31 cellular contexts compared by ENCODE assay signal in the genomic region with DNA sequence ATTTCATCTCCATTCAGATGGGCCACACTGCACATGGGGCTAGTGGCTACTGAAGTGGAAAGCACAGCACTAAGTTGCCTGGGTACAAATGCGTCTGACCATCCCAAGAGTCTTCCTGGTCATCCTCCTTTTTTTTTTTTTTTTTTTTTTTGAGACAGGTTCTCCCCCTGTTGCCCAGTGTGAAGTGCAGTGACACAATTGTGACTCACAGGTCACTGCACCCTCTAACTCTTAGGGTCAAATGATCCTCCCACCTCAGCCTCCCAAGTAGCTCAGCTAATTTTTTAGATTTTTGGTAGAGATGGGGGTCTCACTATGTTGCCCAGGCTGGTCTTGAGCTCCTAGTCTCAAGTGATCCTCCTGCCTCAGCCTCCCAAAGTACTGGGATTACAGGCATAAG. TPM values are rescaled to one million over a fixed set of nuclear protein-coding genes. Genes with fewer than 3 reads are reported as not detected.
"Had no signal": no experiment of that assay in that cellular context is flagged by ENCODE, and none has a peak within 500 bp of the region (broad histone marks: within the 10 kb centered on the region; RNA-seq: fewer than 3 reads in every experiment).

No MANE protein-coding gene starts in this region.

- H3K9me3 Mint-ChIP-seq: activated CD4-positive, alpha-beta memory T cell treated with anti-CD3 and anti-CD28 coated beads for 36 hours; activated CD4-positive, alpha-beta T cell treated with anti-CD3 and anti-CD28 coated beads, Interleukin-2, amount 10 ng/mL, durations not matched to agents 24 days and 14 days; activated naive CD4-positive, alpha-beta T cell treated with anti-CD3 and anti-CD28 coated beads for 36 hours; activated naive CD4-positive, alpha-beta T cell treated with anti-CD3 and anti-CD28 coated beads, Interleukin-2, amount 50 U/mL, for 24 hours; activated naive CD8-positive, alpha-beta T cell treated with anti-CD3 and anti-CD28 coated beads for 36 hours; activated naive CD8-positive, alpha-beta T cell treated with anti-CD3 and anti-CD28 coated beads, Interleukin-2, amount 50 U/mL, for 24 hours; activated T-helper 1 cell treated with anti-CD3 and anti-CD28 coated beads, Interleukin-12 subunit alpha, Interleukin-12 subunit beta, Interleukin-2, Interleukin-4 antibody, amounts not matched to agents 30 ng/mL and 10 ng/mL and 1 ng/mL, durations not matched to agents 14 hours and 24 hours and 36 hours; activated T-helper 2 cell treated with anti-CD3 and anti-CD28 coated beads, Interferon-gamma antibody, Interleukin-2, Interleukin-4, amounts not matched to agents 10 μg/mL and 5 μg/mL and 100 μg/mL, durations not matched to agents 14 hours and 24 hours and 36 hours; dendritic cell treated with granulocyte-macrophage colony-stimulating factor and Interleukin-4, amounts not matched to agents 40 ng/mL and 50 ng/mL, for 4 days; endodermal cell had no signal

- H3K27ac Mint-ChIP-seq: activated CD4-positive, alpha-beta memory T cell treated with anti-CD3 and anti-CD28 coated beads for 36 hours; activated CD4-positive, alpha-beta T cell treated with anti-CD3 and anti-CD28 coated beads for 36 hours; activated CD4-positive, alpha-beta T cell treated with anti-CD3 and anti-CD28 coated beads, Interleukin-2, amount 10 ng/mL, durations not matched to agents 24 days and 14 days; activated CD8-positive, alpha-beta memory T cell treated with anti-CD3 and anti-CD28 coated beads, Interleukin-2, amount 10 ng/mL, durations not matched to agents 7 days and 5 days; activated CD8-positive, alpha-beta T cell treated with anti-CD3 and anti-CD28 coated beads, Interleukin-2, amount 10 ng/mL, durations not matched to agents 7 days and 5 days; activated naive CD4-positive, alpha-beta T cell treated with anti-CD3 and anti-CD28 coated beads for 36 hours; activated naive CD8-positive, alpha-beta T cell treated with anti-CD3 and anti-CD28 coated beads for 36 hours; activated naive CD8-positive, alpha-beta T cell treated with anti-CD3 and anti-CD28 coated beads, Interleukin-2, amount 50 U/mL, for 24 hours; activated T-helper 1 cell treated with anti-CD3 and anti-CD28 coated beads, Interleukin-12 subunit alpha, Interleukin-12 subunit beta, Interleukin-2, Interleukin-4 antibody, amounts not matched to agents 30 ng/mL and 10 ng/mL and 1 ng/mL, durations not matched to agents 14 hours and 24 hours and 36 hours; activated T-helper 2 cell treated with anti-CD3 and anti-CD28 coated beads, Interferon-gamma antibody, Interleukin-2, Interleukin-4, amounts not matched to agents 10 μg/mL and 5 μg/mL and 100 μg/mL, durations not matched to agents 14 hours and 24 hours and 36 hours; dendritic cell treated with granulocyte-macrophage colony-stimulating factor and Interleukin-4, amounts not matched to agents 40 ng/mL and 50 ng/mL, for 4 days; endodermal cell had no signal

- H3K27me3 ChIP-seq: body of pancreas had no signal

- H3K36me3 Mint-ChIP-seq: activated CD8-positive, alpha-beta memory T cell treated with anti-CD3 and anti-CD28 coated beads, Interleukin-2, amount 10 ng/mL, durations not matched to agents 7 days and 5 days; activated naive CD4-positive, alpha-beta T cell treated with anti-CD3 and anti-CD28 coated beads, Interleukin-2, amount 50 U/mL, for 24 hours had no signal

- H3K4me3 Mint-ChIP-seq: activated CD4-positive, alpha-beta memory T cell treated with anti-CD3 and anti-CD28 coated beads for 36 hours; activated CD4-positive, alpha-beta T cell treated with anti-CD3 and anti-CD28 coated beads for 36 hours; activated CD4-positive, alpha-beta T cell treated with anti-CD3 and anti-CD28 coated beads, Interleukin-2, amount 10 ng/mL, durations not matched to agents 24 days and 14 days; activated CD8-positive, alpha-beta memory T cell treated with anti-CD3 and anti-CD28 coated beads, Interleukin-2, amount 10 ng/mL, durations not matched to agents 7 days and 5 days; activated CD8-positive, alpha-beta T cell treated with anti-CD3 and anti-CD28 coated beads, Interleukin-2, amount 10 ng/mL, durations not matched to agents 7 days and 5 days; activated naive CD4-positive, alpha-beta T cell treated with anti-CD3 and anti-CD28 coated beads for 36 hours; activated naive CD4-positive, alpha-beta T cell treated with anti-CD3 and anti-CD28 coated beads, Interleukin-2, amount 50 U/mL, for 24 hours; activated naive CD8-positive, alpha-beta T cell treated with anti-CD3 and anti-CD28 coated beads for 36 hours; activated naive CD8-positive, alpha-beta T cell treated with anti-CD3 and anti-CD28 coated beads, Interleukin-2, amount 50 U/mL, for 24 hours; activated T-helper 1 cell treated with anti-CD3 and anti-CD28 coated beads, Interleukin-12 subunit alpha, Interleukin-12 subunit beta, Interleukin-2, Interleukin-4 antibody, amounts not matched to agents 30 ng/mL and 10 ng/mL and 1 ng/mL, durations not matched to agents 14 hours and 24 hours and 36 hours; dendritic cell treated with granulocyte-macrophage colony-stimulating factor and Interleukin-4, amounts not matched to agents 40 ng/mL and 50 ng/mL, for 4 days; endodermal cell had no signal

- H3K27ac ChIP-seq: adrenal gland, body of pancreas, colonic mucosa, dorsolateral prefrontal cortex had no signal

- DNase-seq: activated CD4-positive, alpha-beta memory T cell treated with anti-CD3 and anti-CD28 coated beads for 36 hours; activated CD4-positive, alpha-beta T cell treated with anti-CD3 and anti-CD28 coated beads for 36 hours; activated CD4-positive, alpha-beta T cell treated with anti-CD3 and anti-CD28 coated beads, Interleukin-2, amount 10 ng/mL, durations not matched to agents 24 days and 14 days; activated CD4-positive, CD25-positive, alpha-beta regulatory T cell; activated CD4-positive, CD25-positive, alpha-beta regulatory T cell treated with anti-CD3 and anti-CD28 coated beads, Interleukin-2, amount 50 U/mL, for 72 hours; activated CD8-positive, alpha-beta memory T cell treated with anti-CD3 and anti-CD28 coated beads, Interleukin-2, amount 10 ng/mL, durations not matched to agents 7 days and 5 days; activated CD8-positive, alpha-beta memory T cell treated with anti-CD3 and anti-CD28 coated beads, Interleukin-2, amount 50 U/mL, for 4 hours; activated CD8-positive, alpha-beta T cell treated with anti-CD3 and anti-CD28 coated beads, Interleukin-2, amount 10 ng/mL, durations not matched to agents 7 days and 5 days; activated naive CD4-positive, alpha-beta T cell treated with anti-CD3 and anti-CD28 coated beads for 36 hours; activated naive CD8-positive, alpha-beta T cell treated with anti-CD3 and anti-CD28 coated beads for 36 hours; activated naive CD8-positive, alpha-beta T cell treated with anti-CD3 and anti-CD28 coated beads, Interleukin-2, amount 50 U/mL, for 24 hours; activated T-cell treated with anti-CD3 and anti-CD28 coated beads, Interleukin-2, amount 50 U/mL, for 1 hour; activated T-cell treated with anti-CD3 and anti-CD28 coated beads, Interleukin-2, amount 50 U/mL, for 48 hours; amygdala; body of pancreas; caudate nucleus; cerebellar nuclear complex; colonic mucosa; effector memory CD4-positive, alpha-beta T cell; foreskin fibroblast; T-helper 2 cell had no signal

- H3K9me3 ChIP-seq: adrenal gland, body of pancreas, colonic mucosa had no signal

- ATAC-seq: activated CD4-positive, alpha-beta T cell treated with anti-CD3 and anti-CD28 coated beads for 36 hours; activated CD8-positive, alpha-beta memory T cell treated with anti-CD3 and anti-CD28 coated beads, Interleukin-2, amount 10 ng/mL, durations not matched to agents 7 days and 5 days; activated CD8-positive, alpha-beta T cell treated with anti-CD3 and anti-CD28 coated beads, Interleukin-2, amount 10 ng/mL, durations not matched to agents 7 days and 5 days; activated naive CD8-positive, alpha-beta T cell treated with anti-CD3 and anti-CD28 coated beads, Interleukin-2, amount 50 U/mL, for 24 hours; body of pancreas; esophagus mucosa had no signal

RNA-seq across cellular contexts. Expression of gene TMEM130, which starts 5.1 kb away (rescaled TPM):
- total RNA-seq: activated CD4-positive, alpha-beta memory T cell treated with anti-CD3 and anti-CD28 coated beads for 36 hours; activated CD4-positive, alpha-beta T cell treated with anti-CD3 and anti-CD28 coated beads, Interleukin-2, amount 10 ng/mL, durations not matched to agents 24 days and 14 days; activated CD8-positive, alpha-beta memory T cell treated with anti-CD3 and anti-CD28 coated beads for 36 hours; activated CD8-positive, alpha-beta memory T cell treated with anti-CD3 and anti-CD28 coated beads, Interleukin-2, amount 10 ng/mL, durations not matched to agents 7 days and 5 days; activated CD8-positive, alpha-beta T cell treated with anti-CD3 and anti-CD28 coated beads, Interleukin-2, amount 10 ng/mL, durations not matched to agents 7 days and 5 days; activated naive CD8-positive, alpha-beta T cell treated with anti-CD3 and anti-CD28 coated beads for 36 hours; activated T-helper 2 cell treated with anti-CD3 and anti-CD28 coated beads, Interferon-gamma antibody, Interleukin-2, Interleukin-4, amounts not matched to agents 10 μg/mL and 5 μg/mL and 100 μg/mL, durations not matched to agents 14 hours and 24 hours and 36 hours; esophagus mucosa; T-helper 1 cell treated with Interleukin-12 subunit alpha and Interleukin-12 subunit beta and Interleukin-4 antibody, amounts not matched to agents 30 ng/mL and 1 ng/mL, for 36 hours had no signal
